8 cellular contexts compared by ENCODE assay signal in genomic region chr14:23551266-23552028, GRCh38. TPM values are rescaled to one million over a fixed set of nuclear protein-coding genes. Genes with fewer than 3 reads are reported as not detected.
DNase-seq lines count a peak whose midpoint lies in the region; ATAC-seq and TF ChIP-seq lines count a peak whose summit lies in the region.

ZFHX2 (minus strand) TSS chr14:23551765; CDS start chr14:23535325, 16,440 bp downstream.

- no peaks in the 10 kb centered on the region for H3K36me3 Mint-ChIP-seq in T-helper 17 cell (ENCODE audit: low read depth)

- H3K27ac Mint-ChIP-seq in T-helper 17 cell, result no peak within 1 kb of the TSS

- no peak within 1 kb of the TSS for H3K4me3 Mint-ChIP-seq in T-helper 17 cell

- H3K4me1 Mint-ChIP-seq in T-helper 17 cell, result peaks cover 15% of the 10 kb centered on the region

- H3K27me3 Mint-ChIP-seq in T-helper 17 cell, result no peaks in the 10 kb centered on the region

- peak; percentile 83 for DNase-seq in GM10266 (ENCODE audit: extremely low spot score)
- DNase-seq in NCI-H1694 (lab: John Stamatoyannopoulos, UW), result peak; percentile 71
- peak; percentile 50 to 63 (median 63) for DNase-seq in T-helper 17 cell
- DNase-seq in amygdala (lab: John Stamatoyannopoulos, UW), result peak in 55 of 56 donors; percentile 49 to 91 (median 80)
- DNase-seq in hypothalamus (lab: John Stamatoyannopoulos, UW), result peak; percentile 44 to 92 (median 81)
- DNase-seq in retinal pigment epithelial cell (ENCODE audit: low read depth), result no peak
- no peak for DNase-seq in GF-D8 (lab: John Stamatoyannopoulos, UW)

- ATAC-seq in HG02798 (IDR thresholded peaks at IDR 0.05; ENCODE audit: poor library complexity, unreplicated experiment) (peak; percentile 64), T-helper 17 cell (peak; percentile 62)

- peak within 1 kb of the TSS; percentile 86 for H3K4me3 ChIP-seq in retinal pigment epithelial cell (ENCODE audit: low read length)

- H3K9me3 ChIP-seq in T-helper 17 cell (ENCODE audit: control insufficient read depth, low read length, poor library complexity, severe bottlenecking), result no peaks in the 10 kb centered on the region

- TF ChIP-seq CTCF in GM10266 (IDR thresholded peaks at IDR 0.05; ENCODE audit: control insufficient read depth, insufficient read depth, low read depth, missing control alignments) (no peak), retinal pigment epithelial cell (conservative IDR thresholded peaks at IDR 0.05; ENCODE audit: low read depth, low read length) (no peak)

RNA-seq across cellular contexts. Expression of gene ZFHX2, which starts in this region (rescaled TPM):
- total RNA-seq in T-helper 17 cell, result under 1 TPM; 0.16 to 0.27 TPM

Comparison
In these comparisons a context has a peak if more than half of its experiments do, and no peak if none do; other contexts are left out.
1. Peak in DNase-seq and ATAC-seq in T-helper 17 cell; RNA of the gene not detected or under 1 TPM.
2. DNase-seq: peak in GM10266 (single experiment), NCI-H1694 (single experiment), amygdala (55 of 56) and hypothalamus (51 of 51); none in retinal pigment epithelial cell (single experiment) and GF-D8 (single experiment).